ENCODE assay signal across 8 cellular contexts in the genomic region with DNA sequence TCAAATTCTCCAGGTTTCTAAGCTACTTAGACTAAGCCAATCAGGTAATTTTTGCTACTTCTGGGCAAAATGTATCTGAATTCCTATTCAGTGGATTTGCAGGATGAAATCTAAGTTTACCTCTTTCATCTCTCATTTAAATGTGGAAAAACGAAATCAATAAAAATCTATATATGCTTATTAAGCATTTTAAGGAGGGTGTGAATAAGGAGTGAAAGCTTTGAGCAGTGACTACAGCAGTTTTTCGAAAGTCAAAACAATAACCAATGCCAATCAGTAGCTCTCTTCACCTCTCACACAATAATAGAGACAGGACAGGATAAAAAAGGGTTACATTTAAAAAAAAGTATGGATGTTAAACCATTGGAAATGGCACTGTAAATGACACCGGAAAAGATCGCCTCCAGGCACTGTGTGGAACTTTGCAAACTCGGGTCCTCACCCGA. TPM values are rescaled to one million over a fixed set of nuclear protein-coding genes. Genes with fewer than 3 reads are reported as not detected.
DNase-seq lines count a peak whose midpoint lies in the region; TF ChIP-seq lines count a peak whose summit lies in the region.

No MANE protein-coding gene starts in this region.

- H3K27me3 Mint-ChIP-seq in CD4-positive, alpha-beta memory T cell = peaks cover 1 to 3% of the 10 kb centered on the region in 2 donors

- H4K20me1 ChIP-seq in GM23248 (ENCODE audit: insufficient read depth) = no peaks in the 10 kb centered on the region

- H3K9me3 Mint-ChIP-seq in CD4-positive, alpha-beta memory T cell = peaks cover 0 to 2% (median 0%) of the 10 kb centered on the region in 8 donors

- H3K4me3 ChIP-seq in CD4-positive, alpha-beta memory T cell (ENCODE audit: low read length in 2 of 2) = peak overlapping the region in 1 of 2 donors; percentile 52
- H3K4me3 ChIP-seq in GM23248 (peak overlapping the region; percentile 92), SJCRH30 (peak overlapping the region; percentile 73), right atrium auricular region (peak overlapping the region; percentile 31 to 88), stomach smooth muscle (ENCODE audit: low read length in 2 of 2) (peak overlapping the region; percentile 83 to 85)

- peak overlapping the region; percentile 88 for H3K4me2 ChIP-seq in GM23248 (ENCODE audit: unreplicated experiment)

- H2AFZ ChIP-seq in GM23248 = peak overlapping the region; percentile 98

- no peaks in the 10 kb centered on the region for H3K27me3 ChIP-seq in CD4-positive, alpha-beta memory T cell (ENCODE audit: insufficient read depth, low read length)
- H3K27me3 ChIP-seq in GM23248 (replicated peaks; ENCODE audit: insufficient read depth) (no peaks in the 10 kb centered on the region), SJCRH30 (no peaks in the 10 kb centered on the region), right atrium auricular region (no peaks in the 10 kb centered on the region), stomach smooth muscle (ENCODE audit: control insufficient read depth in 1 of 2, insufficient read depth in 2 of 2, low read length in 2 of 2) (no peaks in the 10 kb centered on the region)

- no peaks in the 10 kb centered on the region for H3K9me2 ChIP-seq in GM23248 (ENCODE audit: insufficient read depth)

- WGBS in GM23248 (ENCODE audit: low coverage in 1 of 2, low lambda C conversion rate in 2 of 2, missing lambda C conversion rate in 2 of 2), 2 experiments = 0 to 1% methylated on average over 6 of the region's 6 CpGs

- peak overlapping the region; percentile 87 to 95 (median 92) for H3K4me3 Mint-ChIP-seq in CD4-positive, alpha-beta memory T cell

- no peak for TF ChIP-seq CTCF in right atrium auricular region (IDR thresholded peaks at IDR 0.05)

- intact Hi-C loops in CD4-positive, alpha-beta memory T cell (cut with micrococcal nuclease) = loop anchor here (1.0 to 5.0 kb wide), 6 partner anchors 102 to 1646 kb away; partner anchors contain the start of genes HMGN3, LCA5, TENT5A and TTK

- H3K36me3 Mint-ChIP-seq in CD4-positive, alpha-beta memory T cell = no peaks in the 10 kb centered on the region

- CTCF ChIA-PET in CD4-positive, alpha-beta memory T cell (lab: Charles Lee; ENCODE audit: partially characterized antibody) = interaction anchor here (0.9 to 2.5 kb wide), 7 partner anchors 11 to 536 kb away, joined by 3 to 13 read pairs (median 4); no protein-coding TSS in a partner anchor

- H3K27ac ChIP-seq in CD4-positive, alpha-beta memory T cell (ENCODE audit: low read depth, low read length) = peak overlapping the region; percentile 50
- peak overlapping the region; percentile 50 for H3K27ac ChIP-seq in GM23248
- peak overlapping the region; percentile 12; the same call in 1 of the 2 replicates for H3K27ac ChIP-seq in SJCRH30
- peak overlapping the region; percentile 69 to 91 for H3K27ac ChIP-seq in right atrium auricular region
- H3K27ac ChIP-seq in stomach smooth muscle (ENCODE audit: low read length) = no peak overlapping the region

- no peaks in the 10 kb centered on the region for H3K36me3 ChIP-seq in CD4-positive, alpha-beta memory T cell (ENCODE audit: insufficient read depth, low read length)
- no peaks in the 10 kb centered on the region for H3K36me3 ChIP-seq in GM23248 (ENCODE audit: low read depth)
- H3K36me3 ChIP-seq in SJCRH30 = no peaks in the 10 kb centered on the region
- no peaks in the 10 kb centered on the region for H3K36me3 ChIP-seq in right atrium auricular region
- no peaks in the 10 kb centered on the region for H3K36me3 ChIP-seq in stomach smooth muscle (ENCODE audit: control insufficient read depth in 2 of 2, insufficient read depth in 2 of 2, low read length in 2 of 2)

- no peaks in the 10 kb centered on the region for H3F3A ChIP-seq in GM23248 (ENCODE audit: insufficient read depth)

- H3K9ac ChIP-seq in GM23248 = peak overlapping the region; percentile 66
- peak overlapping the region; percentile 6 to 68 for H3K9ac ChIP-seq in stomach smooth muscle (ENCODE audit: low read length in 2 of 2)

- H3K9me3 ChIP-seq in CD4-positive, alpha-beta memory T cell (ENCODE audit: control insufficient read depth in 1 of 2, low read length in 2 of 2) = no peaks in the 10 kb centered on the region
- no peaks in the 10 kb centered on the region for H3K9me3 ChIP-seq in GM23248 (ENCODE audit: low read depth)
- H3K9me3 ChIP-seq in SJCRH30 (replicated peaks) = no peaks in the 10 kb centered on the region
- no peaks in the 10 kb centered on the region for H3K9me3 ChIP-seq in right atrium auricular region
- no peaks in the 10 kb centered on the region for H3K9me3 ChIP-seq in stomach smooth muscle (ENCODE audit: control insufficient read depth in 2 of 2, low read length in 2 of 2)

- in situ Hi-C loops in GM23248 (cut with MboI) = no loop called here
- in situ Hi-C loops in ACHN (cut with HindIII; ENCODE audit: low pct_ligation_motif_present, low pct_unique_long_range_greater_than_20kb, low sequenced_read_pairs) = no loop called here

- no peak for DNase-seq in CD4-positive, alpha-beta memory T cell
- DNase-seq in GM23248 (no peak), SJCRH30 (no peak), right atrium auricular region (ENCODE audit: low spot score) (no peak), ACHN (no peak), amygdala (lab: John Stamatoyannopoulos, UW) (no peak), CD1c-positive myeloid dendritic cell (ENCODE audit: extremely low spot score) (no peak)

- peaks cover 16% of the 10 kb centered on the region for H3K4me1 ChIP-seq in CD4-positive, alpha-beta memory T cell (ENCODE audit: insufficient read depth, low read length)
- H3K4me1 ChIP-seq in GM23248 (ENCODE audit: insufficient read depth) (no peaks in the 10 kb centered on the region; the same call in 1 of the 2 replicates), SJCRH30 (no peaks in the 10 kb centered on the region), right atrium auricular region (peaks cover 0 to 7% of the 10 kb centered on the region in 2 donors), stomach smooth muscle (ENCODE audit: control insufficient read depth, insufficient read depth, low read length) (no peaks in the 10 kb centered on the region)

- H3K79me2 ChIP-seq in GM23248 (ENCODE audit: insufficient read depth) = peaks cover 29% of the 10 kb centered on the region

- POLR2A ChIA-PET in CD4-positive, alpha-beta memory T cell (lab: Charles Lee; ENCODE audit: partially characterized antibody) = interaction anchor here (0.6 to 3.9 kb wide), 10 partner anchors 9 to 1648 kb away, joined by 3 to 24 read pairs (median 6); partner anchors contain the start of genes ELOVL4, PHIP and TTK

- H3K4me1 Mint-ChIP-seq in CD4-positive, alpha-beta memory T cell = peaks cover 12 to 22% (median 18%) of the 10 kb centered on the region in 4 donors

- peak overlapping the region; percentile 76 to 95 (median 91) for H3K27ac Mint-ChIP-seq in CD4-positive, alpha-beta memory T cell

RNA-seq across cellular contexts. Expression of gene BCKDHB, which starts 0.5 kb away (rescaled TPM):
- 10 to 100 TPM; 11.8 to 16.0 TPM for total RNA-seq in CD4-positive, alpha-beta memory T cell
- 10 to 100 TPM; 16.4 to 28.7 TPM for polyA plus RNA-seq in CD4-positive, alpha-beta memory T cell
- 18.4 and 22.4 TPM in 2 replicates for total RNA-seq in GM23248 (2014; rRNA removed; shearing (Covaris generic))
- 33.8 and 35.7 TPM in 2 replicates for polyA plus RNA-seq in GM23248 (2016; fragmentation: Nextera tagmentation; extraction: Ambion mirVana)
- total RNA-seq in SJCRH30 (2014; rRNA removed; shearing (Covaris generic)) = 24.2 and 26.8 TPM in 2 replicates
- 10 to 100 TPM in 1 of 2 donors, 1 to 10 TPM in 1; 8.1 to 23.3 TPM for total RNA-seq in right atrium auricular region
